Comparison of ENCODE assay signal across 9 cellular contexts in genomic region chr15:76340198-76340801, GRCh38. TPM values are rescaled to one million over a fixed set of nuclear protein-coding genes. Genes with fewer than 3 reads are reported as not detected.
DNase-seq lines count a peak whose midpoint lies in the region; TF ChIP-seq lines count a peak whose summit lies in the region.
"Had no signal": no experiment of that assay in that cellular context is flagged by ENCODE, and none has a peak within 500 bp of the region (broad histone marks: within the 10 kb centered on the region; RNA-seq: fewer than 3 reads in every experiment).

No MANE protein-coding gene starts in this region.

- H3K9me3 Mint-ChIP-seq in HFFc6 (no peaks in the 10 kb centered on the region), immature natural killer cell (peaks cover 0 to 8% (median 0%) of the 10 kb centered on the region in 6 donors)
- H3K9me3 Mint-ChIP-seq in activated naive CD8-positive, alpha-beta T cell treated with anti-CD3 and anti-CD28 coated beads for 36 hours: no peaks in the 10 kb centered on the region

- H3K4me3 Mint-ChIP-seq in HFFc6 (peak overlapping the region; percentile 97), immature natural killer cell (peak overlapping the region; percentile 85 to 96 (median 88))
- peak overlapping the region; percentile 87 for H3K4me3 Mint-ChIP-seq in activated naive CD8-positive, alpha-beta T cell treated with anti-CD3 and anti-CD28 coated beads for 36 hours

- H3K4me1 Mint-ChIP-seq in HFFc6 (ENCODE audit: low read depth): peaks cover 38% of the 10 kb centered on the region
- peaks cover 51% of the 10 kb centered on the region for H3K4me1 Mint-ChIP-seq in activated naive CD8-positive, alpha-beta T cell treated with anti-CD3 and anti-CD28 coated beads for 36 hours
- peaks cover 63 to 84% of the 10 kb centered on the region in 2 donors for H3K4me1 Mint-ChIP-seq in immature natural killer cell

- no peak overlapping the region for H3K27ac ChIP-seq in suprapubic skin
- H3K27ac ChIP-seq: adrenal gland had no signal

- DNase-seq in AG10803 (ENCODE audit: low read depth) (no peak), HFFc6 (peak; percentile 13), immature natural killer cell (peak in 2 of 3 donors; percentile 38 to 46), suprapubic skin (ENCODE audit: low spot score in 2 of 2) (no peak), DMS153 (lab: John Stamatoyannopoulos, UW) (no peak), pons (ENCODE audit: low spot score) (no peak), NCI-H1930 (lab: John Stamatoyannopoulos, UW) (no peak)
- DNase-seq in activated naive CD8-positive, alpha-beta T cell treated with anti-CD3 and anti-CD28 coated beads for 36 hours: no peak

- 2% methylated on average over 34 of the region's 53 CpGs for WGBS in suprapubic skin

- peaks cover 79% of the 10 kb centered on the region for H3K4me1 ChIP-seq in suprapubic skin

- peaks cover 100% of the 10 kb centered on the region for H3K27me3 ChIP-seq in suprapubic skin

- H3K27ac Mint-ChIP-seq in HFFc6 (peak overlapping the region; percentile 83), immature natural killer cell (peak overlapping the region in 1 of 6 donors; percentile 44)
- no peak overlapping the region for H3K27ac Mint-ChIP-seq in activated naive CD8-positive, alpha-beta T cell treated with anti-CD3 and anti-CD28 coated beads for 36 hours

- H3K27me3 Mint-ChIP-seq in HFFc6 (ENCODE audit: insufficient read depth) (peaks cover 5% of the 10 kb centered on the region; the same call in 1 of the 2 replicates), immature natural killer cell (ENCODE audit: low read depth in 3 of 3) (peaks cover 38 to 75% (median 62%) of the 10 kb centered on the region in 3 donors)
- peaks cover 91% of the 10 kb centered on the region for H3K27me3 Mint-ChIP-seq in activated naive CD8-positive, alpha-beta T cell treated with anti-CD3 and anti-CD28 coated beads for 36 hours

- H3K4me3 ChIP-seq in AG10803 (ENCODE audit: low read length) (peak overlapping the region; percentile 57), suprapubic skin (peak overlapping the region; percentile 46)

- TF ChIP-seq EP300 in suprapubic skin (IDR thresholded peaks at IDR 0.05): no peak

- H3K36me3 Mint-ChIP-seq in HFFc6 (ENCODE audit: low read depth) (peaks cover 21% of the 10 kb centered on the region), immature natural killer cell (peaks cover 0 to 4% (median 0%) of the 10 kb centered on the region in 3 donors)
- H3K36me3 Mint-ChIP-seq in activated naive CD8-positive, alpha-beta T cell treated with anti-CD3 and anti-CD28 coated beads for 36 hours: no peaks in the 10 kb centered on the region

- no peaks in the 10 kb centered on the region for H3K36me3 ChIP-seq in suprapubic skin
- H3K36me3 ChIP-seq: adrenal gland had no signal

- no peak for TF ChIP-seq CTCF in AG10803 (conservative IDR thresholded peaks at IDR 0.05; ENCODE audit: low read length)
- no peak for TF ChIP-seq CTCF in HFFc6 (IDR thresholded peaks at IDR 0.05)
- no peak for TF ChIP-seq CTCF in suprapubic skin (IDR thresholded peaks at IDR 0.05)

- TF ChIP-seq POLR2A in suprapubic skin (IDR thresholded peaks at IDR 0.05): no peak

- no peaks in the 10 kb centered on the region for H3K9me3 ChIP-seq in suprapubic skin
- H3K9me3 ChIP-seq: adrenal gland had no signal

RNA-seq across cellular contexts. Expression of gene ISL2, which starts 3.7 kb away (rescaled TPM):
- 1 to 10 TPM; 3.7 to 6.6 (median 5.0) TPM for total RNA-seq in HFFc6 (2021; fragmentation: NEBNext Ultra II Directional; extraction: Animal tissue kit (Norgen Biotek cat#: 25700))
- under 1 TPM in 1 of 2 experiments, not detected in 1; 0.22 TPM for total RNA-seq in activated naive CD8-positive, alpha-beta T cell treated with anti-CD3 and anti-CD28 coated beads for 36 hours
- polyA plus RNA-seq in immature natural killer cell: not detected
- total RNA-seq in suprapubic skin: under 1 TPM in 1 of 4 donors, not detected in 3; 0.76 TPM

RNA-seq across cellular contexts. Expression of gene ETFA, which starts 29.0 kb away (rescaled TPM):
- 100 to 1,000 TPM; 127 to 161 (median 146) TPM for total RNA-seq in HFFc6 (2021; fragmentation: NEBNext Ultra II Directional; extraction: Animal tissue kit (Norgen Biotek cat#: 25700))
- 100 to 1,000 TPM; 166 to 168 TPM for total RNA-seq in activated naive CD8-positive, alpha-beta T cell treated with anti-CD3 and anti-CD28 coated beads for 36 hours
- polyA plus RNA-seq in immature natural killer cell: 100 to 1,000 TPM; 146 to 157 (median 157) TPM
- total RNA-seq in suprapubic skin: 10 to 100 TPM; 63.6 to 90.1 (median 85.1) TPM

Comparison
In these comparisons a context has a peak if more than half of its experiments do, and no peak if none do; other contexts are left out.
1. DNase-seq: peak in HFFc6 (single experiment) and immature natural killer cell (2 of 3); none in AG10803 (single experiment), activated naive CD8-positive, alpha-beta T cell treated with anti-CD3 and anti-CD28 coated beads for 36 hours (single experiment), suprapubic skin (0 of 2), DMS153 (single experiment), pons (single experiment) and NCI-H1930 (0 of 2).
2. Peak in every context shown above with its lines, with median percentiles within 50 percentile points of each other: H3K4me3 Mint-ChIP-seq.